ENCODE assay signal across 8 cellular contexts in the genomic region with DNA sequence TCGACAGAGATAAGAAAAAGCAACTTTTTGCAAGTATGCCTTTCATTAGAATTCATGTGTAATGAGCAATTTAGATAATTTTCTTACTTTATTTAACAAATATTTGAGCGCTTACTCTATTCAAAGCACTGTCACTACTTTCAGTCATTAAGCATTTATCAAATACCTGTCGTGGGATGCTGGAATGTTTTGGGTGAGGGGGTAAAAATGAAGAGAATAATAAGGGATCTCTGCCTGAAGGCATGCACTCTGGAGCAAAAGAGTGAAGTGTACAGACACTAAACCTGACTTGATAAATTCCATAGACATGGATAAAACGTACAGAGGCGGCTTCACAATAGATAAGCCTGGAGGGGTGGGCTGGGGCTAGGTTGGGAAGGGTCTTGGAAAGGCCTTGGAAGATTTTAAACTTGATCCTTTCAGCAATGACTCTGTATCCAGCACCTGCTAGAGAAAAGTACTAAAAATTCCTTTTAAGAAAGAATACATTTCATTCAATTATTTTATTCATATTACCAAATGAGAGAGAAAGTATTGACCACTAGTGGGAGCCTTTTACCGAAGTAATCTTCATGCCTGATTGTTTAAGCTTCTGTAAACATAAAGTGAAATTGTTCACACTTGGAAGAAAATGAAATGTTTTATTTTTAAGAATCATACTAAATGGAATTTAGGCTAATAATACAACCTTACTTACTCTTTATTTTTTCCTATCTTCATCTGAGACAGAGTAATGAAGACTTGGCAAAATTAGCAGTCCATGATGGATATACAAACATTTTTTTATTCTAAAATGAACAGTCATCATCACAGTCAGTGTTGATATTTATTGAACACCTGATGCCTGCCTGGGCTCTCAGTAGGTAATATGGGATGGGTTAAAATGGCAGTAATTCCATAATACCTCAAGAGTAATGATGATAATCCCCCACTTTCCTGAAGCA.
DNase-seq lines count a peak whose midpoint lies in the region; ATAC-seq lines count a peak whose summit lies in the region.

No MANE protein-coding gene starts in this region.

- ATAC-seq in GM18873 (IDR thresholded peaks at IDR 0.05; ENCODE audit: low FRiP score, unreplicated experiment): no peak

- peak; percentile 35 for DNase-seq in NCI-H1436 (lab: John Stamatoyannopoulos, UW)
- DNase-seq in NCI-H1436 treated with DMSO at 0.1 percent for 48 hours (lab: John Stamatoyannopoulos, UW): no peak
- DNase-seq in NCI-H1105 treated with DMSO at 0.1 percent for 48 hours (lab: John Stamatoyannopoulos, UW): peak; percentile 76
- DNase-seq in amniotic epithelial cell (ENCODE audit: low read depth): peak; percentile 29
- peak; percentile 8 for DNase-seq in kidney tubule cell (ENCODE audit: low spot score)
- DNase-seq in HuH-7.5 (ENCODE audit: low spot score): no peak
- DNase-seq in NCI-H187 (lab: John Stamatoyannopoulos, UW): no peak

Comparison
In these comparisons a context has a peak if more than half of its experiments do, and no peak if none do; other contexts are left out.
1. DNase-seq: peak in NCI-H1436 (single experiment), NCI-H1105 treated with DMSO at 0.1 percent for 48 hours (single experiment), amniotic epithelial cell (single experiment) and kidney tubule cell (single experiment); none in NCI-H1436 treated with DMSO at 0.1 percent for 48 hours (single experiment), HuH-7.5 (single experiment) and NCI-H187 (0 of 2).